9 cellular contexts compared by ENCODE assay signal in genomic region chr20:19977373-19977770, GRCh38.
DNase-seq lines count a peak whose midpoint lies in the region; TF ChIP-seq lines count a peak whose summit lies in the region.
"Had no signal": no experiment of that assay in that cellular context is flagged by ENCODE, and none has a peak within 500 bp of the region (broad histone marks: within the 10 kb centered on the region; RNA-seq: fewer than 3 reads in every experiment).

No MANE protein-coding gene starts in this region.

- H3K36me3 ChIP-seq in brain microvascular endothelial cell (replicated peaks): peaks cover 3% of the 10 kb centered on the region

- DNase-seq in HK-2 (ENCODE audit: unreplicated experiment) (peak; percentile 50), brain microvascular endothelial cell (no peak), superior temporal gyrus (ENCODE audit: extremely low spot score) (peak; percentile 61), cerebellar cortex (ENCODE audit: low spot score) (no peak), cerebellar nuclear complex (lab: John Stamatoyannopoulos, UW) (no peak), T1000 (lab: John Stamatoyannopoulos, UW) (no peak)
- DNase-seq in central memory CD4-positive, alpha-beta T cell: no peak
- DNase-seq: OCI-M1 had no signal

- H3K27me3 ChIP-seq in brain microvascular endothelial cell (replicated peaks) (no peaks in the 10 kb centered on the region), layer of hippocampus (ENCODE audit: control insufficient read depth, insufficient read depth, low read length) (no peaks in the 10 kb centered on the region)

- peak overlapping the region; percentile 89 for H3K4me3 ChIP-seq in brain microvascular endothelial cell (ENCODE audit: low read depth, low read length)

- TF ChIP-seq CTCF in brain microvascular endothelial cell (IDR thresholded peaks at IDR 0.05; ENCODE audit: low read depth, low read length, missing control alignments): no peak

- peak overlapping the region; percentile 88 for H3K27ac ChIP-seq in brain microvascular endothelial cell
- H3K27ac ChIP-seq in layer of hippocampus (ENCODE audit: low read depth, low read length): peak overlapping the region; percentile 95

- in situ Hi-C loops in brain microvascular endothelial cell (cut with HindIII; ENCODE audit: low pct_ligation_motif_present, low sequenced_read_pairs): loop anchor here (25.0 kb wide), 1 partner anchor 290 kb away; no protein-coding TSS in a partner anchor

Comparison
In these comparisons a context has a peak if more than half of its experiments do, and no peak if none do; other contexts are left out.
1. DNase-seq: peak in HK-2 (single experiment) and superior temporal gyrus (single experiment); none in brain microvascular endothelial cell (single experiment), cerebellar cortex (single experiment), central memory CD4-positive, alpha-beta T cell (single experiment), cerebellar nuclear complex (0 of 2) and T1000 (single experiment).